8 cellular contexts compared by ENCODE assay signal in the genomic region with DNA sequence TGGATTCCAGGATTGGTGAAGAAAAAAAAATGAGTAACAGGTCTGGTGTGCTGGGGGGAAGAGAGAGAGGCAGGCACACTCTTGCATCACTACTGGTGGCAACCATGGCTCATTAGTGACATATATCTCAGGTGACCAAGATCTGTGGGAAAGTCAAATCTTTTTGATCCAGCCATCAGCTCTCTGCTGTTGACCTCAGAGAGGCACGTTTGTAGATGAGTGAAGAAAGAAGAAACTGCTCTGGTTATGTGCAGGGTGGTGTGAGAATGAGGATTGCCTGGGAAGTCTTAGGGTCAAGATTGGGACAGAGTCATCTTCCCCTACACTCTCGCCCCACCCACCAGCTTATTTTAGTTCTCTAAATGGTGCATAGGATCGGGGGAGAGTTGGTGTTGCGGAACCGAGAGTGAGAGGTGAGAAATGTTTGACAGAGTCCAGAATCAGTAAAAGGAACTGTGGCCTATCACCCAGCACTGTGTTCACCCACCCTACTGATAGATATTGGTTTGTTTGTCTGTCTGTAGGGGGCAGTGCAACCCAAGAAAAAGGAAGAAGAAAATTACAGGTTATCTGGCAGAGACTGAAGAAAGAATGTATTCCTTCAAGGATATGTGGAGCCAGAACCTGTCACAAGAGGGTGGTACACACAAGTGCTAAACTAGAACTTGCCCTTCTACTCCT. TPM values are rescaled to one million over a fixed set of nuclear protein-coding genes. Genes with fewer than 3 reads are reported as not detected.
A peak's percentile ranks its signal among the peaks of the same experiment; 100 is the strongest.
DNase-seq lines count a peak whose midpoint lies in the region; ATAC-seq, FAIRE-seq and TF ChIP-seq lines count a peak whose summit lies in the region.

No MANE protein-coding gene starts in this region.

- peak; percentile 99 for ATAC-seq in HG03097 (IDR thresholded peaks at IDR 0.05; ENCODE audit: low FRiP score, unreplicated experiment)
- ATAC-seq in activated CD4-positive, CD25-positive, alpha-beta regulatory T cell treated with anti-CD3 and anti-CD28 coated beads, Interleukin-2, amount 50 U/mL, for 24 hours = peak; percentile 68 to 71
- ATAC-seq in pancreas = peak; percentile 64 to 94 (median 90)

- no peak overlapping the region for H3K4me3 ChIP-seq in pancreas

- H3K36me3 ChIP-seq in pancreas = no peaks in the 10 kb centered on the region

- H3K4me1 ChIP-seq in pancreas = no peaks in the 10 kb centered on the region

- H3K27ac ChIP-seq in pancreas = no peak overlapping the region

- intact Hi-C loops in pancreas (cut with DNase I) = loop anchor here in 1 of 3 donors (10.0 kb wide), 1 partner anchor 209 kb away; no protein-coding TSS in a partner anchor

- no peaks in the 10 kb centered on the region for H3K9me3 ChIP-seq in pancreas

- peak; percentile 51 for DNase-seq in Daoy (ENCODE audit: low read depth)
- DNase-seq in GM19238 (ENCODE audit: insufficient read length, low spot score) = peak; percentile 56
- peak; percentile 16 for DNase-seq in NCI-H2171 treated with DMSO at 0.1 percent for 48 hours (lab: John Stamatoyannopoulos, UW)
- peak; percentile 23 to 43 for DNase-seq in frontal cortex (ENCODE audit: low spot score in 2 of 2)
- peak in 2 of 6 donors; percentile 27 to 34 for DNase-seq in pancreas
- no peak for DNase-seq in effector CD8-positive, alpha-beta T cell (lab: John Stamatoyannopoulos, UW)

- peak in 3 of 4 donors; percentile 37 to 48 (median 43) for TF ChIP-seq CTCF in pancreas (IDR thresholded peaks at IDR 0.05)

- peaks cover 0 to 15% (median 2%) of the 10 kb centered on the region in 4 donors for H3K27me3 ChIP-seq in pancreas

- 7 to 8% methylated on average over 5 of the region's 5 CpGs for WGBS in pancreas, 2 donors

- FAIRE-seq in frontal cortex (lab: Jason Lieb, UNC) (no peak), pancreas (lab: Jason Lieb, UNC) (peak; percentile 94)

RNA-seq across cellular contexts. Expression of a gene that starts 21.9 kb away (rescaled TPM):
- 20.8 and 23.8 TPM in 2 replicates for total RNA-seq in Daoy (2014; rRNA removed; shearing (Covaris generic))
- total RNA-seq in frontal cortex = 24.1 TPM
- 10 to 100 TPM; 20.9 to 33.0 (median 26.0) TPM for total RNA-seq in pancreas
- 10 to 100 TPM; 15.7 to 34.5 TPM for polyA plus RNA-seq in pancreas

RNA-seq across cellular contexts. Expression of a gene that starts 27.1 kb away (rescaled TPM):
- 20.2 and 23.2 TPM in 2 replicates for total RNA-seq in Daoy (2014; rRNA removed; shearing (Covaris generic))
- total RNA-seq in frontal cortex (66.4 TPM), pancreas (10 to 100 TPM; 35.9 to 49.9 (median 42.3) TPM)
- polyA plus RNA-seq in pancreas = 10 to 100 TPM; 37.4 to 48.7 TPM

RNA-seq across cellular contexts. Expression of a gene that starts 45.5 kb away (rescaled TPM):
- total RNA-seq in Daoy (2014; rRNA removed; shearing (Covaris generic)) = 12.1 and 14.7 TPM in 2 replicates
- total RNA-seq in frontal cortex (120 TPM), pancreas (10 to 100 TPM in 2 of 6 donors, 1 to 10 TPM in 4; 5.2 to 14.2 (median 9.7) TPM)
- 10 to 100 TPM in 1 of 2 donors, 1 to 10 TPM in 1; 9.0 to 16.8 TPM for polyA plus RNA-seq in pancreas
